In genomic region chr5:145854651-145855258, GRCh38 we compare ENCODE assay signal across 8 cellular contexts.
DNase-seq lines count a peak whose midpoint lies in the region.

No MANE protein-coding gene starts in this region.

- DNase-seq in AG08395 (ENCODE audit: low spot score): peak; percentile 77
- DNase-seq in Kasumi-1 (lab: John Stamatoyannopoulos, UW): peak; percentile 93 to 96
- DNase-seq in UCSD-AML1 (lab: John Stamatoyannopoulos, UW; ENCODE audit: unreplicated experiment): peak; percentile 31
- peak; percentile 82 for DNase-seq in iris pigment epithelial cell (ENCODE audit: low read depth)
- no peak for DNase-seq in T1000 (lab: John Stamatoyannopoulos, UW)
- no peak for DNase-seq in activated CD4-positive, alpha-beta T cell treated with anti-CD3 and anti-CD28 coated beads, Interleukin-2, amount 50 U/mL, for 48 hours
- DNase-seq in GM19240 (ENCODE audit: insufficient read length, low spot score): no peak
- DNase-seq in NCI-H187 treated with DMSO at 0.1 percent for 48 hours (lab: John Stamatoyannopoulos, UW): no peak

Comparison
In these comparisons a context has a peak if more than half of its experiments do, and no peak if none do; other contexts are left out.
1. DNase-seq: peak in AG08395 (single experiment), Kasumi-1 (2 of 2), UCSD-AML1 (single experiment) and iris pigment epithelial cell (single experiment); none in T1000 (single experiment), activated CD4-positive, alpha-beta T cell treated with anti-CD3 and anti-CD28 coated beads, Interleukin-2, amount 50 U/mL, for 48 hours (0 of 2), GM19240 (single experiment) and NCI-H187 treated with DMSO at 0.1 percent for 48 hours (single experiment).